Comparison of ENCODE assay signal across 1 cellular context in genomic region chr22:41348964-41349484, GRCh38.
TF ChIP-seq lines count a peak whose summit lies in the region.

No MANE protein-coding gene starts in this region.

TF ChIP-seq in K562, 482 proteins besides CTCF, POLR2A, EP300 and RAD21:
- TF ChIP-seq PREB (CRISPR knock-in tag; IDR thresholded peaks at IDR 0.05): no peak
- peak; percentile 30; the same call in 1 of the 2 replicates for TF ChIP-seq POLR2G (IDR thresholded peaks at IDR 0.05; ENCODE audit: low read depth, low read length)
